Comparison of ENCODE assay signal across 15 cellular contexts in genomic region chr17:78861229-78861628, GRCh38. TPM values are rescaled to one million over a fixed set of nuclear protein-coding genes. Genes with fewer than 3 reads are reported as not detected.
DNase-seq lines count a peak whose midpoint lies in the region; ATAC-seq and TF ChIP-seq lines count a peak whose summit lies in the region.
"Had no signal": no experiment of that assay in that cellular context is flagged by ENCODE, and none has a peak within 500 bp of the region (broad histone marks: within the 10 kb centered on the region; RNA-seq: fewer than 3 reads in every experiment).

No MANE protein-coding gene starts in this region.

- no peaks in the 10 kb centered on the region for H3K36me3 Mint-ChIP-seq in activated CD4-positive, alpha-beta T cell treated with anti-CD3 and anti-CD28 coated beads, Interleukin-2, amount 10 ng/mL, durations not matched to agents 7 days and 5 days (ENCODE audit: low read depth)
- H3K36me3 Mint-ChIP-seq: activated naive CD8-positive, alpha-beta T cell treated with anti-CD3 and anti-CD28 coated beads, Interleukin-2, amount 10 ng/mL, durations not matched to agents 7 days and 5 days; CD4-positive, CD25-positive, alpha-beta regulatory T cell had no signal

- H3K4me1 ChIP-seq in psoas muscle: peaks cover 7% of the 10 kb centered on the region
- H3K4me1 ChIP-seq in upper lobe of left lung: peaks cover 4 to 10% (median 7%) of the 10 kb centered on the region in 4 donors

- peaks cover 2% of the 10 kb centered on the region for H3K27me3 Mint-ChIP-seq in activated CD4-positive, alpha-beta T cell treated with anti-CD3 and anti-CD28 coated beads, Interleukin-2, amount 10 ng/mL, durations not matched to agents 7 days and 5 days
- H3K27me3 Mint-ChIP-seq: activated naive CD8-positive, alpha-beta T cell treated with anti-CD3 and anti-CD28 coated beads, Interleukin-2, amount 10 ng/mL, durations not matched to agents 7 days and 5 days had no signal

- H3K27ac Mint-ChIP-seq in activated CD4-positive, alpha-beta T cell treated with anti-CD3 and anti-CD28 coated beads, Interleukin-2, amount 10 ng/mL, durations not matched to agents 7 days and 5 days: peak overlapping the region; percentile 69
- H3K27ac Mint-ChIP-seq: activated naive CD8-positive, alpha-beta T cell treated with anti-CD3 and anti-CD28 coated beads, Interleukin-2, amount 10 ng/mL, durations not matched to agents 7 days and 5 days; CD4-positive, CD25-positive, alpha-beta regulatory T cell had no signal

- no peak overlapping the region for H3K4me3 Mint-ChIP-seq in activated CD4-positive, alpha-beta T cell treated with anti-CD3 and anti-CD28 coated beads, Interleukin-2, amount 10 ng/mL, durations not matched to agents 7 days and 5 days
- H3K4me3 Mint-ChIP-seq: activated naive CD8-positive, alpha-beta T cell treated with anti-CD3 and anti-CD28 coated beads, Interleukin-2, amount 10 ng/mL, durations not matched to agents 7 days and 5 days; CD4-positive, CD25-positive, alpha-beta regulatory T cell had no signal

- no peak for TF ChIP-seq POLR2A in upper lobe of left lung (IDR thresholded peaks at IDR 0.05)

- H3K9me3 Mint-ChIP-seq in activated CD4-positive, alpha-beta T cell treated with anti-CD3 and anti-CD28 coated beads, Interleukin-2, amount 10 ng/mL, durations not matched to agents 7 days and 5 days: no peaks in the 10 kb centered on the region
- H3K9me3 Mint-ChIP-seq: activated naive CD8-positive, alpha-beta T cell treated with anti-CD3 and anti-CD28 coated beads, Interleukin-2, amount 10 ng/mL, durations not matched to agents 7 days and 5 days; CD4-positive, CD25-positive, alpha-beta regulatory T cell had no signal

- CTCF ChIA-PET in activated CD4-positive, alpha-beta T cell treated with anti-CD3 and anti-CD28 coated beads, Interleukin-2, amount 10 ng/mL, durations not matched to agents 7 days and 5 days (lab: Charles Lee): no interaction called here
- CTCF ChIA-PET in GM10248 (lab: Yijun Ruan, JAX): interaction anchor here (1.4 to 1.8 kb wide), 2 partner anchors 19 to 110 kb away, joined by 4 to 6 read pairs; no protein-coding TSS in a partner anchor

- DNase-seq in activated CD4-positive, alpha-beta T cell treated with anti-CD3 and anti-CD28 coated beads, Interleukin-2, amount 10 ng/mL, durations not matched to agents 7 days and 5 days: no peak
- DNase-seq in activated CD4-positive, alpha-beta T cell treated with anti-CD3 and anti-CD28 coated beads for 1 hour: no peak
- DNase-seq in dorsolateral prefrontal cortex (no peak), psoas muscle (no peak), upper lobe of left lung (no peak), GF-D8 (lab: John Stamatoyannopoulos, UW) (no peak), GM10248 (ENCODE audit: extremely low spot score) (no peak), NCI-H128 (lab: John Stamatoyannopoulos, UW; ENCODE audit: unreplicated experiment) (no peak)
- DNase-seq: activated CD4-positive, alpha-beta T cell treated with anti-CD3 and anti-CD28 coated beads, Interleukin-2, amount 50 U/mL, for 4 hours; activated naive CD8-positive, alpha-beta T cell treated with anti-CD3 and anti-CD28 coated beads, Interleukin-2, amount 10 ng/mL, durations not matched to agents 7 days and 5 days; activated T-cell treated with anti-CD3 and anti-CD28 coated beads, Interleukin-2, amount 50 U/mL, for 48 hours; CD4-positive, CD25-positive, alpha-beta regulatory T cell; central memory CD4-positive, alpha-beta T cell; Kasumi-1; NCI-H1694 had no signal

- no peak for ATAC-seq in psoas muscle
- ATAC-seq in upper lobe of left lung (ENCODE audit: low FRiP score in 2 of 2): no peak

- POLR2A ChIA-PET in activated CD4-positive, alpha-beta T cell treated with anti-CD3 and anti-CD28 coated beads, Interleukin-2, amount 10 ng/mL, durations not matched to agents 7 days and 5 days (lab: Charles Lee): no interaction called here
- POLR2A ChIA-PET in GM10248 (lab: Yijun Ruan, JAX): no interaction called here

- H3K36me3 ChIP-seq in psoas muscle (ENCODE audit: insufficient read depth in 1 of 2, low read depth in 1 of 2) (peaks cover 0 to 5% of the 10 kb centered on the region in 2 donors), upper lobe of left lung (peaks cover 0 to 18% (median 7%) of the 10 kb centered on the region in 4 donors)

- TF ChIP-seq EP300 in upper lobe of left lung (IDR thresholded peaks at IDR 0.05): no peak

- WGBS in psoas muscle, 3 donors: 92 to 95% (median 95%) methylated on average over 4 of the region's 4 CpGs
- WGBS in upper lobe of left lung, 2 donors: 84 to 96% methylated on average over 4 of the region's 4 CpGs

- peak overlapping the region in 43 of 59 donors; percentile 4 to 89 (median 73) for H3K27ac ChIP-seq in dorsolateral prefrontal cortex
- H3K27ac ChIP-seq in psoas muscle: peak overlapping the region; percentile 83
- peak overlapping the region in 3 of 4 donors; percentile 28 to 75 (median 62) for H3K27ac ChIP-seq in upper lobe of left lung

- TF ChIP-seq CTCF in dorsolateral prefrontal cortex (IDR thresholded peaks at IDR 0.05 in 54 of 56, conservative IDR thresholded peaks at IDR 0.05 in 2 of 56; ENCODE audit: low read depth in 1 of 56, partially characterized antibody in 56 of 56): no peak
- TF ChIP-seq CTCF in psoas muscle (IDR thresholded peaks at IDR 0.05): no peak
- no peak for TF ChIP-seq CTCF in upper lobe of left lung (IDR thresholded peaks at IDR 0.05)
- no peak for TF ChIP-seq CTCF in GM10248 (IDR thresholded peaks at IDR 0.05; ENCODE audit: control extremely low read depth, extremely low read depth, low read depth, missing control alignments)

- intact Hi-C loops in dorsolateral prefrontal cortex (cut with DNase I) (loop anchor here (10.0 kb wide), 2 partner anchors 64 to 214 kb away; partner anchors contain the start of genes ENGASE (in 1 of the 2) and TIMP2 (in 1 of the 2)), psoas muscle (cut with DNase I) (no loop called here)

- H3K27me3 ChIP-seq in dorsolateral prefrontal cortex: no peaks in the 10 kb centered on the region
- H3K27me3 ChIP-seq in psoas muscle (ENCODE audit: insufficient read depth in 3 of 3, low read length in 2 of 3): no peaks in the 10 kb centered on the region
- H3K27me3 ChIP-seq in upper lobe of left lung: no peaks in the 10 kb centered on the region

- peaks cover 4% of the 10 kb centered on the region for H3K4me1 Mint-ChIP-seq in activated CD4-positive, alpha-beta T cell treated with anti-CD3 and anti-CD28 coated beads, Interleukin-2, amount 10 ng/mL, durations not matched to agents 7 days and 5 days

- H3K4me3 ChIP-seq in dorsolateral prefrontal cortex (no peak overlapping the region), psoas muscle (no peak overlapping the region), upper lobe of left lung (no peak overlapping the region)

- H3K9me3 ChIP-seq in psoas muscle (no peaks in the 10 kb centered on the region), upper lobe of left lung (no peaks in the 10 kb centered on the region)

RNA-seq across cellular contexts. Expression of gene USP36, which starts 20.6 kb away (rescaled TPM):
- 10 to 100 TPM; 79.0 to 92.9 TPM for total RNA-seq in activated CD4-positive, alpha-beta T cell treated with anti-CD3 and anti-CD28 coated beads, Interleukin-2, amount 10 ng/mL, durations not matched to agents 7 days and 5 days
- 10 to 100 TPM; 39.1 to 90.9 (median 60.5) TPM for total RNA-seq in dorsolateral prefrontal cortex
- total RNA-seq in psoas muscle: 10 to 100 TPM; 24.2 to 40.5 (median 28.8) TPM
- 10 to 100 TPM; 14.0 to 23.7 (median 20.6) TPM for polyA plus RNA-seq in psoas muscle
- total RNA-seq in upper lobe of left lung: 10 to 100 TPM; 31.1 to 76.5 (median 55.4) TPM

RNA-seq across cellular contexts. Expression of gene CEP295NL, which starts 41.8 kb away (rescaled TPM):
- total RNA-seq in activated CD4-positive, alpha-beta T cell treated with anti-CD3 and anti-CD28 coated beads, Interleukin-2, amount 10 ng/mL, durations not matched to agents 7 days and 5 days: under 1 TPM in 1 of 2 experiments, not detected in 1; 0.10 TPM
- 10 to 100 TPM in 17 of 120 experiments, 1 to 10 TPM in 103; 2.1 to 18.2 (median 6.7) TPM for total RNA-seq in dorsolateral prefrontal cortex
- total RNA-seq in psoas muscle: under 1 TPM; 0.19 to 0.52 (median 0.43) TPM
- under 1 TPM in 1 of 3 donors, not detected in 2; 0.04 TPM for polyA plus RNA-seq in psoas muscle
- total RNA-seq in upper lobe of left lung: 10 to 100 TPM in 2 of 6 donors, 1 to 10 TPM in 4; 2.6 to 61.8 (median 4.2) TPM

Comparison
In these comparisons a context has a peak if more than half of its experiments do, and no peak if none do; other contexts are left out.
1. intact Hi-C loops: an anchor here in dorsolateral prefrontal cortex (10.0 kb wide); none called in psoas muscle.